ENCODE assay signal across 7 cellular contexts in genomic region chrX:153474718-153475117, GRCh38. TPM values are rescaled to one million over a fixed set of nuclear protein-coding genes. Genes with fewer than 3 reads are reported as not detected.
DNase-seq lines count a peak whose midpoint lies in the region; ATAC-seq and TF ChIP-seq lines count a peak whose summit lies in the region.

No MANE protein-coding gene starts in this region.

- H3K4me1 Mint-ChIP-seq in activated T-cell treated with anti-CD3 and anti-CD28 coated beads, Interleukin-2, amount 50 U/mL, for 4 hours (ENCODE audit: low read depth), result peaks cover 5% of the 10 kb centered on the region

- H3K27ac ChIP-seq in gastroesophageal sphincter (peak overlapping the region in 1 of 4 donors; percentile 43), skin epidermis (peak overlapping the region in 15 of 21 experiments; percentile 36 to 80 (median 54))

- H3K27me3 Mint-ChIP-seq in activated T-cell treated with anti-CD3 and anti-CD28 coated beads, Interleukin-2, amount 50 U/mL, for 4 hours (ENCODE audit: low read depth), result no peaks in the 10 kb centered on the region

- no peak for TF ChIP-seq CTCF in gastroesophageal sphincter (IDR thresholded peaks at IDR 0.05)

- H3K4me1 ChIP-seq in gastroesophageal sphincter, result peaks cover 0 to 40% (median 5%) of the 10 kb centered on the region in 3 donors

- ATAC-seq in activated T-cell treated with anti-CD3 and anti-CD28 coated beads, Interleukin-2, amount 50 U/mL, for 4 hours, result no peak
- peak; percentile 37 for ATAC-seq in gastroesophageal sphincter
- ATAC-seq in GM18868 (IDR thresholded peaks at IDR 0.05; ENCODE audit: unreplicated experiment), result no peak

- TF ChIP-seq POLR2A in gastroesophageal sphincter (IDR thresholded peaks at IDR 0.05), result no peak

- no peak for TF ChIP-seq EP300 in gastroesophageal sphincter (IDR thresholded peaks at IDR 0.05)

- no peak overlapping the region for H3K4me3 Mint-ChIP-seq in activated T-cell treated with anti-CD3 and anti-CD28 coated beads, Interleukin-2, amount 50 U/mL, for 4 hours

- WGBS in gastroesophageal sphincter (ENCODE audit: low coverage in 1 of 2), 2 donors, result no CpG with 5 or more reads among the region's 59 CpGs

- no peaks in the 10 kb centered on the region for H3K36me3 ChIP-seq in gastroesophageal sphincter

- H3K27me3 ChIP-seq in gastroesophageal sphincter, result no peaks in the 10 kb centered on the region

- no peaks in the 10 kb centered on the region for H3K36me3 Mint-ChIP-seq in activated T-cell treated with anti-CD3 and anti-CD28 coated beads, Interleukin-2, amount 50 U/mL, for 4 hours (ENCODE audit: insufficient read depth)

- DNase-seq in NCI-H2196 (lab: John Stamatoyannopoulos, UW; ENCODE audit: unreplicated experiment) (peak; percentile 70), dedifferentiated amniotic fluid mesenchymal stem cell (ENCODE audit: extremely low spot score) (no peak), NOMO-1 treated with dmso at 0.1 percent for 144 hours (lab: John Stamatoyannopoulos, UW; ENCODE audit: unreplicated experiment) (no peak)
- peak; percentile 61 for DNase-seq in activated T-cell treated with anti-CD3 and anti-CD28 coated beads, Interleukin-2, amount 50 U/mL, for 4 hours

- H3K9me3 ChIP-seq in gastroesophageal sphincter, result no peaks in the 10 kb centered on the region

- H3K4me3 ChIP-seq in gastroesophageal sphincter (peak overlapping the region in 1 of 2 donors; percentile 43), skin epidermis (peak overlapping the region in 3 of 7 experiments; percentile 8 to 24 (median 17))

- H3K9me3 Mint-ChIP-seq in activated T-cell treated with anti-CD3 and anti-CD28 coated beads, Interleukin-2, amount 50 U/mL, for 4 hours, result no peaks in the 10 kb centered on the region

RNA-seq across cellular contexts. Expression of gene HAUS7, which starts 4.3 kb away (rescaled TPM):
- total RNA-seq in activated T-cell treated with anti-CD3 and anti-CD28 coated beads, Interleukin-2, amount 50 U/mL, for 4 hours, result 10 to 100 TPM; 77.1 to 90.3 (median 85.3) TPM
- 10 to 100 TPM; 20.2 to 34.0 (median 28.3) TPM for total RNA-seq in gastroesophageal sphincter

RNA-seq across cellular contexts. Expression of gene BGN, which starts 20.1 kb away (rescaled TPM):
- under 1 TPM; 0.13 to 0.30 (median 0.16) TPM for total RNA-seq in activated T-cell treated with anti-CD3 and anti-CD28 coated beads, Interleukin-2, amount 50 U/mL, for 4 hours
- total RNA-seq in gastroesophageal sphincter, result 10 to 100 TPM; 10.4 to 49.4 (median 16.5) TPM

RNA-seq across cellular contexts. Expression of gene TREX2, which starts 28.9 kb away (rescaled TPM):
- total RNA-seq in activated T-cell treated with anti-CD3 and anti-CD28 coated beads, Interleukin-2, amount 50 U/mL, for 4 hours, result 1 to 10 TPM; 1.7 to 2.4 (median 2.2) TPM
- total RNA-seq in gastroesophageal sphincter, result 1 to 10 TPM in 2 of 4 donors, under 1 TPM in 2; 0.42 to 1.6 (median 0.87) TPM

RNA-seq across cellular contexts. Expression of gene ATP2B3, which starts 42.7 kb away (rescaled TPM):
- under 1 TPM in 1 of 3 donors, not detected in 2; 0.05 TPM for total RNA-seq in activated T-cell treated with anti-CD3 and anti-CD28 coated beads, Interleukin-2, amount 50 U/mL, for 4 hours
- total RNA-seq in gastroesophageal sphincter, result under 1 TPM in 3 of 4 donors, not detected in 1; 0.13 to 0.37 (median 0.31) TPM

Comparison
In these comparisons a context has a peak if more than half of its experiments do, and no peak if none do; other contexts are left out.
1. DNase-seq: peak in NCI-H2196 (single experiment) and activated T-cell treated with anti-CD3 and anti-CD28 coated beads, Interleukin-2, amount 50 U/mL, for 4 hours (single experiment); none in dedifferentiated amniotic fluid mesenchymal stem cell (single experiment) and NOMO-1 treated with dmso at 0.1 percent for 144 hours (single experiment).
2. RNA of gene BGN, which starts 20.1 kb away (total RNA-seq): 10.4 to 49.4 TPM in gastroesophageal sphincter; 0.13 to 0.30 TPM in activated T-cell treated with anti-CD3 and anti-CD28 coated beads, Interleukin-2, amount 50 U/mL, for 4 hours; every median in the first group is over 4 times any median in the second.